ENCODE assay signal across 8 cellular contexts in genomic region chr22:30694638-30695350, GRCh38. TPM values are rescaled to one million over a fixed set of nuclear protein-coding genes. Genes with fewer than 3 reads are reported as not detected.
A peak's percentile ranks its signal among the peaks of the same experiment; 100 is the strongest.
DNase-seq lines count a peak whose midpoint lies in the region; ATAC-seq and TF ChIP-seq lines count a peak whose summit lies in the region.

OSBP2 (plus strand) TSS chr22:30694874; CDS start chr22:30694910, 36 bp downstream.

- peak within 1 kb of the TSS; percentile 79 for H3K9ac ChIP-seq in HUES6 (ENCODE audit: low read length)

- no peaks in the 10 kb centered on the region for H3K27me3 ChIP-seq in CD4-positive, alpha-beta memory T cell (ENCODE audit: insufficient read depth, low read length)
- H3K27me3 ChIP-seq in HUES6 (ENCODE audit: control insufficient read depth, insufficient read depth, low read length) (peaks cover 29% of the 10 kb centered on the region), lower lobe of right lung (ENCODE audit: low read depth) (peaks cover 7% of the 10 kb centered on the region)

- ATAC-seq in lower lobe of right lung (peak; percentile 88 to 89), HG03571 (IDR thresholded peaks at IDR 0.05; ENCODE audit: unreplicated experiment) (no peak)

- intact Hi-C loops in CD4-positive, alpha-beta memory T cell (cut with micrococcal nuclease), result loop anchor here (1.0 kb wide), 1 partner anchor 59 kb away; the partner anchor contains the start of gene SLC35E4
- intact Hi-C loops in lower lobe of right lung (cut with DNase I), result no loop called here

- TF ChIP-seq CTCF in lower lobe of right lung (IDR thresholded peaks at IDR 0.05), result no peak

- peak within 1 kb of the TSS in 1 of 2 donors; percentile 69 for H3K4me3 ChIP-seq in CD4-positive, alpha-beta memory T cell (ENCODE audit: low read length in 2 of 2)
- H3K4me3 ChIP-seq in HUES6 (ENCODE audit: low read depth, low read length) (peak within 1 kb of the TSS; percentile 89), lower lobe of right lung (peak within 1 kb of the TSS; percentile 67)

- peak within 1 kb of the TSS in 6 of 7 donors; percentile 57 to 93 (median 82) for H3K27ac Mint-ChIP-seq in CD4-positive, alpha-beta memory T cell
- H3K27ac Mint-ChIP-seq in activated CD4-positive, alpha-beta T cell treated with anti-CD3 and anti-CD28 coated beads, Interleukin-2, amount 10 ng/mL, durations not matched to agents 7 days and 5 days, result peak within 1 kb of the TSS; percentile 55

- peaks cover 1 to 6% of the 10 kb centered on the region in 2 donors for H3K27me3 Mint-ChIP-seq in CD4-positive, alpha-beta memory T cell
- peaks cover 16% of the 10 kb centered on the region for H3K27me3 Mint-ChIP-seq in activated CD4-positive, alpha-beta T cell treated with anti-CD3 and anti-CD28 coated beads, Interleukin-2, amount 10 ng/mL, durations not matched to agents 7 days and 5 days

- H3K4me1 ChIP-seq in CD4-positive, alpha-beta memory T cell (ENCODE audit: insufficient read depth, low read length), result peaks cover 10% of the 10 kb centered on the region
- peaks cover 6% of the 10 kb centered on the region for H3K4me1 ChIP-seq in HUES6 (ENCODE audit: control insufficient read depth, insufficient read depth, low read length)
- peaks cover 15% of the 10 kb centered on the region for H3K4me1 ChIP-seq in lower lobe of right lung

- H3K36me3 ChIP-seq in CD4-positive, alpha-beta memory T cell (ENCODE audit: insufficient read depth, low read length), result no peaks in the 10 kb centered on the region
- no peaks in the 10 kb centered on the region for H3K36me3 ChIP-seq in HUES6 (ENCODE audit: control insufficient read depth, insufficient read depth, low read length)
- no peaks in the 10 kb centered on the region for H3K36me3 ChIP-seq in lower lobe of right lung

- peak within 1 kb of the TSS; percentile 92 to 98 (median 94) for H3K4me3 Mint-ChIP-seq in CD4-positive, alpha-beta memory T cell
- H3K4me3 Mint-ChIP-seq in activated CD4-positive, alpha-beta T cell treated with anti-CD3 and anti-CD28 coated beads, Interleukin-2, amount 10 ng/mL, durations not matched to agents 7 days and 5 days, result peak within 1 kb of the TSS; percentile 76

- no peaks in the 10 kb centered on the region for H3K9me3 ChIP-seq in CD4-positive, alpha-beta memory T cell (ENCODE audit: control insufficient read depth in 1 of 2, low read length in 2 of 2)
- H3K9me3 ChIP-seq in HUES6 (ENCODE audit: control insufficient read depth, insufficient read depth, low read depth, low read length) (no peaks in the 10 kb centered on the region), lower lobe of right lung (no peaks in the 10 kb centered on the region)

- H3K36me3 Mint-ChIP-seq in CD4-positive, alpha-beta memory T cell, result no peaks in the 10 kb centered on the region
- H3K36me3 Mint-ChIP-seq in activated CD4-positive, alpha-beta T cell treated with anti-CD3 and anti-CD28 coated beads, Interleukin-2, amount 10 ng/mL, durations not matched to agents 7 days and 5 days (ENCODE audit: low read depth), result no peaks in the 10 kb centered on the region

- POLR2A ChIA-PET in CD4-positive, alpha-beta memory T cell (lab: Charles Lee; ENCODE audit: partially characterized antibody), result interaction anchor here (0.7 to 1.3 kb wide), 4 partner anchors 26 to 60 kb away, joined by 3 to 4 read pairs (median 4); partner anchors contain the start of gene SLC35E4
- POLR2A ChIA-PET in activated CD4-positive, alpha-beta T cell treated with anti-CD3 and anti-CD28 coated beads, Interleukin-2, amount 10 ng/mL, durations not matched to agents 7 days and 5 days (lab: Charles Lee), result interaction anchor here (0.5 to 0.6 kb wide), 2 partner anchors 10 to 527 kb away, joined by 6 to 7 read pairs; no protein-coding TSS in a partner anchor

- CTCF ChIA-PET in CD4-positive, alpha-beta memory T cell (lab: Charles Lee; ENCODE audit: partially characterized antibody), result interaction anchor here (2.1 kb wide), 1 partner anchor 60 kb away, joined by 9 read pairs; the partner anchor contains the start of gene SLC35E4
- CTCF ChIA-PET in activated CD4-positive, alpha-beta T cell treated with anti-CD3 and anti-CD28 coated beads, Interleukin-2, amount 10 ng/mL, durations not matched to agents 7 days and 5 days (lab: Charles Lee), result interaction anchor here (1.0 to 1.5 kb wide), 3 partner anchors 16 to 60 kb away, joined by 3 to 4 read pairs (median 3); no protein-coding TSS in a partner anchor

- H3K9me3 Mint-ChIP-seq in CD4-positive, alpha-beta memory T cell, result no peaks in the 10 kb centered on the region
- no peaks in the 10 kb centered on the region for H3K9me3 Mint-ChIP-seq in activated CD4-positive, alpha-beta T cell treated with anti-CD3 and anti-CD28 coated beads, Interleukin-2, amount 10 ng/mL, durations not matched to agents 7 days and 5 days

- H3K27ac ChIP-seq in CD4-positive, alpha-beta memory T cell (ENCODE audit: low read depth, low read length), result no peak within 1 kb of the TSS
- H3K27ac ChIP-seq in HUES6 (ENCODE audit: low read depth, low read length) (peak within 1 kb of the TSS; percentile 59; the same call in 1 of the 2 replicates), lower lobe of right lung (peak within 1 kb of the TSS; percentile 83)

- peak in 4 of 5 donors; percentile 8 to 23 (median 16) for DNase-seq in CD4-positive, alpha-beta memory T cell
- peak; percentile 18 for DNase-seq in activated CD4-positive, alpha-beta T cell treated with anti-CD3 and anti-CD28 coated beads, Interleukin-2, amount 10 ng/mL, durations not matched to agents 7 days and 5 days
- DNase-seq in dermis microvascular lymphatic vessel endothelial cell (ENCODE audit: low read depth in 2 of 2), result peak in 1 of 2 donors; percentile 51
- peak; percentile 65 for DNase-seq in lower lobe of right lung
- DNase-seq in stimulated activated CD8-positive, alpha-beta memory T cell treated with anti-CD3 and anti-CD28 coated beads, Interleukin-4, amount 100 ng/mL, for 24 hours (ENCODE audit: low read depth), result peak; percentile 3
- no peak for DNase-seq in AML-193 (lab: John Stamatoyannopoulos, UW)

- peaks cover 9 to 26% (median 11%) of the 10 kb centered on the region in 4 donors for H3K4me1 Mint-ChIP-seq in CD4-positive, alpha-beta memory T cell
- peaks cover 18% of the 10 kb centered on the region for H3K4me1 Mint-ChIP-seq in activated CD4-positive, alpha-beta T cell treated with anti-CD3 and anti-CD28 coated beads, Interleukin-2, amount 10 ng/mL, durations not matched to agents 7 days and 5 days

RNA-seq across cellular contexts. Expression of gene OSBP2, which starts in this region (rescaled TPM):
- total RNA-seq in CD4-positive, alpha-beta memory T cell, result 1 to 10 TPM; 1.1 to 1.3 TPM
- polyA plus RNA-seq in CD4-positive, alpha-beta memory T cell, result under 1 TPM; 0.39 to 0.44 TPM
- 1 to 10 TPM; 1.1 TPM for total RNA-seq in activated CD4-positive, alpha-beta T cell treated with anti-CD3 and anti-CD28 coated beads, Interleukin-2, amount 10 ng/mL, durations not matched to agents 7 days and 5 days
- 16.6 and 19.4 TPM in 2 replicates for total RNA-seq in dermis microvascular lymphatic vessel endothelial cell
- 3.1 TPM for total RNA-seq in lower lobe of right lung

Comparison
In these comparisons a context has a peak if more than half of its experiments do, and no peak if none do; other contexts are left out.
1. DNase-seq: peak in CD4-positive, alpha-beta memory T cell (4 of 5), activated CD4-positive, alpha-beta T cell treated with anti-CD3 and anti-CD28 coated beads, Interleukin-2, amount 10 ng/mL, durations not matched to agents 7 days and 5 days (single experiment), lower lobe of right lung (single experiment) and stimulated activated CD8-positive, alpha-beta memory T cell treated with anti-CD3 and anti-CD28 coated beads, Interleukin-4, amount 100 ng/mL, for 24 hours (single experiment); none in AML-193 (0 of 2).